1 cellular context compared by ENCODE assay signal in genomic region chr17:75827291-75828050, GRCh38.
TF ChIP-seq lines count a peak whose summit lies in the region.

No MANE protein-coding gene starts in this region.

TF ChIP-seq in HCT116, 20 proteins besides CTCF, POLR2A, EP300 and RAD21 (continued from another document):
- TF ChIP-seq MAX (IDR thresholded peaks at IDR 0.05) (no peak), ZNF274 (IDR thresholded peaks at IDR 0.05; ENCODE audit: low read depth, low read length) (no peak), YY1 (IDR thresholded peaks at IDR 0.05; ENCODE audit: extremely low read depth, insufficient replicate concordance, low read depth, low read length) (no peak), EZH2phosphoT487 (IDR thresholded peaks at IDR 0.05; ENCODE audit: borderline replicate concordance) (no peak), CBX3 (IDR thresholded peaks at IDR 0.05; ENCODE audit: low read depth) (no peak), SIN3A (IDR thresholded peaks at IDR 0.05; ENCODE audit: low read depth) (no peak), ZBTB33 (IDR thresholded peaks at IDR 0.05; ENCODE audit: extremely low read depth, insufficient replicate concordance, low read length) (no peak)
- TF ChIP-seq, protein P1, sequence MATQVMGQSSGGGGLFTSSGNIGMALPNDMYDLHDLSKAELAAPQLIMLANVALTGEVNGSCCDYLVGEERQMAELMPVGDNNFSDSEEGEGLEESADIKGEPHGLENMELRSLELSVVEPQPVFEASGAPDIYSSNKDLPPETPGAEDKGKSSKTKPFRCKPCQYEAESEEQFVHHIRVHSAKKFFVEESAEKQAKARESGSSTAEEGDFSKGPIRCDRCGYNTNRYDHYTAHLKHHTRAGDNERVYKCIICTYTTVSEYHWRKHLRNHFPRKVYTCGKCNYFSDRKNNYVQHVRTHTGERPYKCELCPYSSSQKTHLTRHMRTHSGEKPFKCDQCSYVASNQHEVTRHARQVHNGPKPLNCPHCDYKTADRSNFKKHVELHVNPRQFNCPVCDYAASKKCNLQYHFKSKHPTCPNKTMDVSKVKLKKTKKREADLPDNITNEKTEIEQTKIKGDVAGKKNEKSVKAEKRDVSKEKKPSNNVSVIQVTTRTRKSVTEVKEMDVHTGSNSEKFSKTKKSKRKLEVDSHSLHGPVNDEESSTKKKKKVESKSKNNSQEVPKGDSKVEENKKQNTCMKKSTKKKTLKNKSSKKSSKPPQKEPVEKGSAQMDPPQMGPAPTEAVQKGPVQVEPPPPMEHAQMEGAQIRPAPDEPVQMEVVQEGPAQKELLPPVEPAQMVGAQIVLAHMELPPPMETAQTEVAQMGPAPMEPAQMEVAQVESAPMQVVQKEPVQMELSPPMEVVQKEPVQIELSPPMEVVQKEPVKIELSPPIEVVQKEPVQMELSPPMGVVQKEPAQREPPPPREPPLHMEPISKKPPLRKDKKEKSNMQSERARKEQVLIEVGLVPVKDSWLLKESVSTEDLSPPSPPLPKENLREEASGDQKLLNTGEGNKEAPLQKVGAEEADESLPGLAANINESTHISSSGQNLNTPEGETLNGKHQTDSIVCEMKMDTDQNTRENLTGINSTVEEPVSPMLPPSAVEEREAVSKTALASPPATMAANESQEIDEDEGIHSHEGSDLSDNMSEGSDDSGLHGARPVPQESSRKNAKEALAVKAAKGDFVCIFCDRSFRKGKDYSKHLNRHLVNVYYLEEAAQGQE (IDR thresholded peaks at IDR 0.05; ENCODE audit: low read depth) = no peak
